21 cellular contexts compared by ENCODE assay signal in the genomic region with DNA sequence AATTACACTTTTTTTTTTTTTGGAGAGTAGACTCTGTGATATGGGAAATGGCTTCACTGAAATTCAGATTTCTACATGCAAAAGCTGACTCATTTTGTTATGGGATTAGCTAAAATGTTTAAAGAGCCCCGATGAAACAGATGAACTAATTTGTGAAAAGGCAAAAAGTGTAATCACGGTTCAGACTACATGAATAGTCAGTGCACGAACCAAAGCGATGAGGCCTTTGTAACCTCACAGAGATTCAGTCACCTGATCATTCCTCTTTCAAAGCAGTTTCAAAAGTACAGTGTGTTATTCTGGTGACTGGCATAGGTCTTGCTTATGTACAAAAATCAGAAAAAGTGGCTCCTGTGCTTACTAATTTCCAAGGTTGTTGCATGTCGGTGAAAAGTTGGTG.
"Had no signal": no experiment of that assay in that cellular context is flagged by ENCODE, and none has a peak within 500 bp of the region (broad histone marks: within the 10 kb centered on the region; RNA-seq: fewer than 3 reads in every experiment).

No MANE protein-coding gene starts in this region.

- H3K27ac Mint-ChIP-seq: naive thymus-derived CD8-positive, alpha-beta T cell; stimulated activated naive CD8-positive, alpha-beta T cell treated with anti-CD3 and anti-CD28 coated beads, Interleukin-15, amount 100 ng/mL, for 72 hours had no signal

- H3K9me3 Mint-ChIP-seq: naive thymus-derived CD8-positive, alpha-beta T cell; stimulated activated naive B cell treated with anti-CD40 and anti-IgM and Interleukin-4, amounts not matched to agents 10 μg/mL and 1 μg/mL and 100 μg/mL, for 72 hours; stimulated activated naive CD8-positive, alpha-beta T cell treated with anti-CD3 and anti-CD28 coated beads, Interleukin-15, amount 100 ng/mL, for 72 hours had no signal

- H3K27ac ChIP-seq: esophagus squamous epithelium, gastroesophageal sphincter, neutrophil, testis had no signal

- H3K27me3 ChIP-seq: testis, tibial nerve had no signal

- H3K9me3 ChIP-seq: esophagus squamous epithelium, gastroesophageal sphincter, neutrophil, spleen, testis, tibial nerve had no signal

- H3K4me3 ChIP-seq: esophagus squamous epithelium, gastroesophageal sphincter, lung, testis, tibial nerve had no signal

- H3K36me3 ChIP-seq: esophagus squamous epithelium, gastroesophageal sphincter, neutrophil, spleen, tibial nerve had no signal

- H3K36me3 Mint-ChIP-seq: stimulated activated naive B cell treated with anti-CD40 and anti-IgM and Interleukin-4, amounts not matched to agents 10 μg/mL and 1 μg/mL and 100 μg/mL, for 72 hours had no signal

- FAIRE-seq: colon, kidney had no signal

- H3K4me3 Mint-ChIP-seq: stimulated activated naive CD8-positive, alpha-beta T cell treated with anti-CD3 and anti-CD28 coated beads, Interleukin-15, amount 100 ng/mL, for 72 hours had no signal

- ATAC-seq: gastroesophageal sphincter; left cardiac atrium; left ventricle myocardium superior; naive thymus-derived CD8-positive, alpha-beta T cell; sciatic nerve; stimulated activated naive CD8-positive, alpha-beta T cell treated with anti-CD3 and anti-CD28 coated beads, Interleukin-15, amount 100 ng/mL, for 72 hours had no signal

- DNase-seq: dermis blood vessel endothelial cell; esophagus squamous epithelium; foreskin fibroblast; glutamatergic neuron; kidney; left cardiac atrium; left ventricle myocardium superior; naive thymus-derived CD8-positive, alpha-beta T cell; spleen; stimulated activated CD4-positive, alpha-beta T cell treated with anti-CD3 and anti-CD28 coated beads, Interleukin-15, amount 100 ng/mL, for 24 hours; stimulated activated CD4-positive, alpha-beta T cell treated with anti-CD3 and anti-CD28 coated beads, Interleukin-1b, Interleukin-23, amount 100 ng/mL, for 48 hours; stimulated activated CD4-positive, alpha-beta T cell treated with anti-CD3 and anti-CD28 coated beads, Interleukin-4, amount 100 ng/mL, for 24 hours; stimulated activated naive B cell treated with anti-CD40 and anti-IgM and Interleukin-4, amounts not matched to agents 10 μg/mL and 1 μg/mL and 100 μg/mL, for 72 hours; stimulated activated naive CD8-positive, alpha-beta T cell treated with anti-CD3 and anti-CD28 coated beads, Interleukin-15, amount 100 ng/mL, for 72 hours; testis had no signal
